9 cellular contexts compared by ENCODE assay signal in the genomic region with DNA sequence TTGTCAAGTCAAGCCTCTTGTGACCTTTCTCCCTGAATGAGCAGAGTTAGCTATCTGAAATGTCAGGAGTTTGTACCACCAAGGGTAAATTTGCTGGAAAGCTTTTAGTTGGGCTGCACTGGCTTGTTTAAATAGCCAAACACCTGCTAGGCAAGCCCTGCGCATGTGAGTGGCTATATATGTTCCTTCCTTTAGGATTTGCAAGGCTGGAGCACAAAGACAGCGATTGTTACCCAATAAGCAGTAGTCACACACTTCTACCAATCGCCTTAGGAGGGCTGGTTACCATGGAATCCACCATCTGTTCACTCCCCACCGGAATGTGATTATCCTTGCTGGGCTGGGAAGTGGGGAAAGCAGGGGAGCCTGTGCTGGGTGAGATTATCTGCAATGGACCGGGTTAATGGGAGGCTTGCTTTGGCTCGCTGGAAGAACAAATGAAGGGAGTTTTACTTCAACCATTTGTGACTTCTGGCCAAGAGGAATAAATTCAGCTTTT.
DNase-seq lines count a peak whose midpoint lies in the region; ATAC-seq and TF ChIP-seq lines count a peak whose summit lies in the region.
"Had no signal": no experiment of that assay in that cellular context is flagged by ENCODE, and none has a peak within 500 bp of the region (broad histone marks: within the 10 kb centered on the region; RNA-seq: fewer than 3 reads in every experiment).

No MANE protein-coding gene starts in this region.

- no peak for TF ChIP-seq POLR2A in IMR-90 (IDR thresholded peaks at IDR 0.05; ENCODE audit: low read depth, low read length)

- CTCF ChIA-PET in IMR-90 (lab: Yijun Ruan, JAX), result interaction anchor here (0.6 kb wide), 2 partner anchors 94 to 136 kb away, joined by 3 to 4 read pairs; no protein-coding TSS in a partner anchor

- H3K9me1 ChIP-seq in IMR-90 (ENCODE audit: insufficient read depth, low read length), result no peaks in the 10 kb centered on the region; the same call in 1 of the 2 replicates

- H3K27ac ChIP-seq in IMR-90 (ENCODE audit: insufficient read depth, low read length), result no peak overlapping the region

- no peak overlapping the region for H3K9ac ChIP-seq in IMR-90 (ENCODE audit: low read depth, low read length)

- no peaks in the 10 kb centered on the region for H4K20me1 ChIP-seq in IMR-90 (ENCODE audit: insufficient read depth, low read length)

- no peak overlapping the region for H2BK5ac ChIP-seq in IMR-90 (ENCODE audit: low read depth, low read length, poor library complexity, severe bottlenecking)

- TF ChIP-seq RAD21 in IMR-90 (IDR thresholded peaks at IDR 0.05; ENCODE audit: low read length), result no peak

- no peaks in the 10 kb centered on the region for H3K27me3 ChIP-seq in IMR-90 (ENCODE audit: control insufficient read depth, insufficient read depth, low read length)

- dilution Hi-C loops in IMR-90 (cut with HindIII; ENCODE audit: low sequenced_read_pairs, unreplicated experiment), result no loop called here

- H2AK9ac ChIP-seq in IMR-90 (replicated peaks; ENCODE audit: low read depth, low read length, poor library complexity), result no peak overlapping the region

- peak overlapping the region; percentile 9; the same call in 1 of the 2 replicates for H2BK120ac ChIP-seq in IMR-90 (ENCODE audit: low read depth, low read length)

- H4K91ac ChIP-seq in IMR-90 (ENCODE audit: insufficient read depth, low read depth, low read length), result no peak overlapping the region

- no peak overlapping the region for H2BK15ac ChIP-seq in IMR-90 (ENCODE audit: low read depth, low read length)

- no peak overlapping the region for H4K5ac ChIP-seq in IMR-90 (ENCODE audit: low read depth, low read length)

- H3K79me1 ChIP-seq in IMR-90 (ENCODE audit: low read depth in 1 of 2, low read length in 2 of 2), result no peaks in the 10 kb centered on the region

- no peak overlapping the region; the same call in 1 of the 2 replicates for H3K14ac ChIP-seq in IMR-90 (replicated peaks; ENCODE audit: low read depth, low read length)

- no CpG with 5 or more reads among the region's 6 CpGs for WGBS in IMR-90 (ENCODE audit: extremely low coverage in 2 of 2, insufficient read length in 1 of 2), 2 experiments

- in situ Hi-C loops in IMR-90 (cut with MboI; ENCODE audit: low sequenced_read_pairs) (no loop called here), KBM-7 (cut with MboI; ENCODE audit: low pct_unique_long_range_greater_than_20kb, low sequenced_read_pairs) (no loop called here)

- intact Hi-C loops in IMR-90 (cut with micrococcal nuclease), result no loop called here

- no peak overlapping the region for H4K8ac ChIP-seq in IMR-90 (ENCODE audit: low read depth in 2 of 2, low read length in 2 of 2)

- no peak overlapping the region for H3K4ac ChIP-seq in IMR-90 (ENCODE audit: low read depth, low read length)

- H2BK20ac ChIP-seq in IMR-90 (ENCODE audit: low read depth, low read length), result no peak overlapping the region

- no TSS peak for BruUV-seq in IMR-90 (replicated peaks; lab: Mats Ljungman, UMichigan)

- DNase-seq in IMR-90, result peak; percentile 81
- DNase-seq in RPMI8226, result peak; percentile 82
- peak; percentile 87 to 95 for DNase-seq in foreskin fibroblast
- peak; percentile 70 for DNase-seq in non-pigmented ciliary epithelial cell (ENCODE audit: low read depth)
- DNase-seq in central memory CD4-positive, alpha-beta T cell, result no peak
- DNase-seq in KBM-7, result no peak

- H3K9me3 ChIP-seq in IMR-90 (ENCODE audit: control insufficient read depth, insufficient read depth, low read length), result no peaks in the 10 kb centered on the region

- H3K23ac ChIP-seq in IMR-90 (ENCODE audit: low read depth, low read length), result no peak overlapping the region

- H3K4me1 ChIP-seq in IMR-90 (ENCODE audit: control insufficient read depth, insufficient read depth, low read length), result peaks cover 6% of the 10 kb centered on the region; the same call in 1 of the 2 replicates

- no peak overlapping the region for H3K18ac ChIP-seq in IMR-90 (ENCODE audit: low read depth, low read length)

- no peaks in the 10 kb centered on the region for H3K36me3 ChIP-seq in IMR-90 (ENCODE audit: control insufficient read depth, insufficient read depth, low read length)

- H3K4me3 ChIP-seq in IMR-90 (ENCODE audit: insufficient read depth, low read depth, low read length), result no peak overlapping the region
- peak overlapping the region; percentile 7 to 62 for H3K4me3 ChIP-seq in foreskin fibroblast (ENCODE audit: low read depth in 1 of 2, low read length in 2 of 2)

- peak overlapping the region; percentile 36; the same call in 1 of the 2 replicates for H3K4me2 ChIP-seq in IMR-90 (ENCODE audit: low read depth, low read length)

- H2AK5ac ChIP-seq in IMR-90 (ENCODE audit: low read depth, low read length), result no peak overlapping the region

- H3K56ac ChIP-seq in IMR-90 (ENCODE audit: extremely low read depth, insufficient read depth, low read length), result no peak overlapping the region

- POLR2A ChIA-PET in IMR-90 (lab: Charles Lee; ENCODE audit: unreplicated experiment), result no interaction called here

- TF ChIP-seq CTCF in IMR-90 (conservative IDR thresholded peaks at IDR 0.05; ENCODE audit: low read depth, low read length) (no peak), foreskin fibroblast (IDR thresholded peaks at IDR 0.05; ENCODE audit: low read depth, low read length) (no peak)

- H2AFZ ChIP-seq in IMR-90 (replicated peaks; ENCODE audit: low read length, poor library complexity), result peak overlapping the region; percentile 15

- ATAC-seq in IMR-90 (ENCODE audit: low read depth) (peak; percentile 89), HG03139 (IDR thresholded peaks at IDR 0.05; ENCODE audit: unreplicated experiment) (no peak), HG02885 (IDR thresholded peaks at IDR 0.05; ENCODE audit: poor library complexity, unreplicated experiment) (no peak)
- ATAC-seq: Panc1 had no signal

TF ChIP-seq in IMR-90, 13 proteins besides CTCF, POLR2A, EP300 and RAD21:
- no peak for TF ChIP-seq CHD1 (IDR thresholded peaks at IDR 0.05; ENCODE audit: low read depth, low read length)
- TF ChIP-seq NFE2L2 (IDR thresholded peaks at IDR 0.05; ENCODE audit: low read depth, low read length), result no peak
- peak; percentile 76 for TF ChIP-seq CEBPB (IDR thresholded peaks at IDR 0.05; ENCODE audit: low read depth, low read length)
- no peak for TF ChIP-seq SMC3 (IDR thresholded peaks at IDR 0.05; ENCODE audit: low read depth, low read length)
- no peak for TF ChIP-seq MXI1 (IDR thresholded peaks at IDR 0.05; ENCODE audit: borderline replicate concordance, low read depth, low read length)
- no peak for TF ChIP-seq FOS (IDR thresholded peaks at IDR 0.05; ENCODE audit: low read depth, low read length)

Comparison
In these comparisons a context has a peak if more than half of its experiments do, and no peak if none do; other contexts are left out.
1. DNase-seq: peak in IMR-90 (single experiment), RPMI8226 (single experiment), foreskin fibroblast (2 of 2) and non-pigmented ciliary epithelial cell (single experiment); none in central memory CD4-positive, alpha-beta T cell (single experiment) and KBM-7 (single experiment).